18 cellular contexts compared by ENCODE assay signal in the genomic region with DNA sequence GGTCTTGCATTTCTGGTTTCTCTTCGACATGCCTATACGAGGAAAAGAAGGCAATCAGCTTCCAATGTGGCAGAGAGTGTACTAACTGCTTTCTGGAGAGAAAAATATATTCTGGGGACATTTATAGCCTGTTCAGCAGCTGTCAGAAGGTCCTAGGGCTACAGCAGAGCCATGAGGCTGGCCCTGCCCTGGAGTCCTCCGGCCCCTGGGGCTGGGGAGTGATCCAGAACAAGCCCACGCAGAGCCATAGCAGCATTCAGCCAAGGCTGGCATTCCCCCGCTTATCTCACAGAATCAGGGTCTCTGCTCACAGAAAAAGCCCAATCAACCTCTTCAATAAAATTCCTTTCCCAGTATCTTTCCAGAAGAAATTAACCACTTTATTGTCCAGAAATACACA. TPM values are rescaled to one million over a fixed set of nuclear protein-coding genes. Genes with fewer than 3 reads are reported as not detected.
A peak's percentile ranks its signal among the peaks of the same experiment; 100 is the strongest.
DNase-seq lines count a peak whose midpoint lies in the region; ATAC-seq and TF ChIP-seq lines count a peak whose summit lies in the region.
"Had no signal": no experiment of that assay in that cellular context is flagged by ENCODE, and none has a peak within 500 bp of the region (broad histone marks: within the 10 kb centered on the region; RNA-seq: fewer than 3 reads in every experiment).

No MANE protein-coding gene starts in this region.

- WGBS in mammary epithelial cell (ENCODE audit: low coverage, missing lambda C conversion rate) = 58% methylated on average over 5 of the region's 5 CpGs

- ATAC-seq in foreskin keratinocyte = peak; percentile 62
- ATAC-seq in HG02973 (IDR thresholded peaks at IDR 0.05; ENCODE audit: unreplicated experiment) = no peak

- no peaks in the 10 kb centered on the region for H3K36me3 ChIP-seq in mammary epithelial cell (ENCODE audit: insufficient read depth, low read length)
- no peaks in the 10 kb centered on the region for H3K36me3 ChIP-seq in breast epithelium
- H3K36me3 ChIP-seq in tibial artery = no peaks in the 10 kb centered on the region
- no peaks in the 10 kb centered on the region for H3K36me3 ChIP-seq in WERI-Rb-1

- H3K9ac ChIP-seq in mammary epithelial cell (ENCODE audit: insufficient read depth, low read length) = no peak overlapping the region
- H3K9ac ChIP-seq: GM23248 had no signal

- no peaks in the 10 kb centered on the region for H3K79me2 ChIP-seq in mammary epithelial cell (ENCODE audit: insufficient read depth, low read length)

- H3K9me3 ChIP-seq in mammary epithelial cell (replicated peaks; ENCODE audit: insufficient read depth, low read length) = no peaks in the 10 kb centered on the region
- no peaks in the 10 kb centered on the region for H3K9me3 ChIP-seq in breast epithelium
- no peaks in the 10 kb centered on the region for H3K9me3 ChIP-seq in tibial artery
- H3K9me3 ChIP-seq in WERI-Rb-1 (ENCODE audit: severe bottlenecking) = no peaks in the 10 kb centered on the region

- dilution Hi-C loops in mammary epithelial cell (cut with HindIII; ENCODE audit: low sequenced_read_pairs) = no loop called here

- in situ Hi-C loops in mammary epithelial cell (cut with MboI; ENCODE audit: low sequenced_read_pairs in 2 of 2) = no loop called here

- DNase-seq in mammary epithelial cell (no peak), breast epithelium (ENCODE audit: low spot score in 2 of 2) (no peak), foreskin keratinocyte (no peak), myocyte (ENCODE audit: low read depth) (peak; percentile 16), tibial artery (no peak), 8988T (no peak), WERI-Rb-1 (no peak)
- DNase-seq: C1 segment of cervical spinal cord; Calu3; CD4-positive, alpha-beta memory T cell; COR-L47; DMS53; DMS79 treated with DMSO at 0.1 percent for 48 hours; GF-D8; GM23248; H7; HCEC 1CT had no signal

- H3K4me2 ChIP-seq in mammary epithelial cell (ENCODE audit: insufficient read depth, low read depth, low read length) = no peak overlapping the region

- no peaks in the 10 kb centered on the region for H4K20me1 ChIP-seq in mammary epithelial cell (ENCODE audit: insufficient read depth, low read length)

- no peak overlapping the region for H3K27ac ChIP-seq in mammary epithelial cell (ENCODE audit: insufficient read depth, low read depth, low read length)
- no peak overlapping the region for H3K27ac ChIP-seq in breast epithelium
- no peak overlapping the region for H3K27ac ChIP-seq in foreskin keratinocyte
- H3K27ac ChIP-seq in tibial artery = peak overlapping the region; percentile 46 to 63
- H3K27ac ChIP-seq in WERI-Rb-1 = no peak overlapping the region
- H3K27ac ChIP-seq: GM23248 had no signal

- TF ChIP-seq POLR2A in breast epithelium (IDR thresholded peaks at IDR 0.05) = no peak

- BruUV-seq in mammary epithelial cell (replicated peaks; lab: Mats Ljungman, UMichigan) = no TSS peak

- TF ChIP-seq CTCF in mammary epithelial cell (conservative IDR thresholded peaks at IDR 0.05 in 1 of 2, IDR thresholded peaks at IDR 0.05 in 1 of 2; ENCODE audit: extremely low read depth in 1 of 2, insufficient read depth in 1 of 2, low read depth in 1 of 2, low read length in 2 of 2) = no peak
- no peak for TF ChIP-seq CTCF in breast epithelium (IDR thresholded peaks at IDR 0.05)
- TF ChIP-seq CTCF in foreskin keratinocyte (conservative IDR thresholded peaks at IDR 0.05) = no peak
- no peak for TF ChIP-seq CTCF in tibial artery (IDR thresholded peaks at IDR 0.05)
- TF ChIP-seq CTCF in WERI-Rb-1 (IDR thresholded peaks at IDR 0.05; ENCODE audit: low read depth, low read length) = no peak

- CTCF ChIA-PET in mammary epithelial cell (lab: Charles Lee; ENCODE audit: low non-redundant PET) = interaction anchor here (0.6 kb wide), 1 partner anchor 646 kb away, joined by 3 read pairs; no protein-coding TSS in a partner anchor

- H2AFZ ChIP-seq in mammary epithelial cell (ENCODE audit: low read depth, low read length) = peak overlapping the region; percentile 48
- H2AFZ ChIP-seq: GM23248 had no signal

- H3K4me3 ChIP-seq in mammary epithelial cell (replicated peaks in 1 of 3; ENCODE audit: insufficient read depth in 1 of 3, low read depth in 2 of 3, low read length in 3 of 3) (no peak overlapping the region), breast epithelium (no peak overlapping the region), tibial artery (no peak overlapping the region), WERI-Rb-1 (ENCODE audit: low read depth, low read length) (no peak overlapping the region)
- H3K4me3 ChIP-seq: GM23248 had no signal

- no peaks in the 10 kb centered on the region for H3K27me3 ChIP-seq in mammary epithelial cell (ENCODE audit: insufficient read depth, low read length)
- H3K27me3 ChIP-seq in breast epithelium = no peaks in the 10 kb centered on the region
- no peaks in the 10 kb centered on the region for H3K27me3 ChIP-seq in foreskin keratinocyte
- no peaks in the 10 kb centered on the region for H3K27me3 ChIP-seq in tibial artery
- H3K27me3 ChIP-seq in WERI-Rb-1 (ENCODE audit: insufficient read depth, low read depth, severe bottlenecking) = no peaks in the 10 kb centered on the region

- H3K4me1 ChIP-seq in mammary epithelial cell (ENCODE audit: insufficient read depth, low read length) = peaks cover 5% of the 10 kb centered on the region
- H3K4me1 ChIP-seq in breast epithelium = no peaks in the 10 kb centered on the region
- peaks cover 20% of the 10 kb centered on the region for H3K4me1 ChIP-seq in foreskin keratinocyte
- H3K4me1 ChIP-seq in tibial artery = peaks cover 0 to 33% (median 13%) of the 10 kb centered on the region in 4 donors

- intact Hi-C loops in mammary epithelial cell (cut with micrococcal nuclease) (no loop called here), breast epithelium (cut with DNase I; ENCODE audit: low total_unique reads) (no loop called here), tibial artery (cut with DNase I; ENCODE audit: low total_unique reads) (no loop called here)

RNA-seq across cellular contexts. Expression of gene FZD1, which starts 48.9 kb away (rescaled TPM):
- total RNA-seq in mammary epithelial cell = 10 to 100 TPM in 1 of 2 donors, 1 to 10 TPM in 1; 3.0 to 17.7 TPM
- 3.0 TPM for polyA plus RNA-seq in mammary epithelial cell
- polyA minus RNA-seq in mammary epithelial cell = 1.7 TPM
- total RNA-seq in breast epithelium = 10 to 100 TPM; 11.0 to 36.1 (median 20.0) TPM
- 3.7 and 4.1 TPM in 2 replicates for total RNA-seq in foreskin keratinocyte
- polyA plus RNA-seq in foreskin keratinocyte = 1.5 and 1.8 TPM in 2 replicates
- total RNA-seq in myocyte = 13.3 and 14.2 TPM in 2 replicates
- polyA plus RNA-seq in myocyte (2012) = 8.5 TPM
- polyA plus RNA-seq: CD4-positive, alpha-beta memory T cell had no signal

Comparison
In these comparisons a context has a peak if more than half of its experiments do, and no peak if none do; other contexts are left out.
1. H3K27ac ChIP-seq: peak in tibial artery (2 of 2); none in mammary epithelial cell (single experiment), breast epithelium (0 of 2), foreskin keratinocyte (single experiment) and WERI-Rb-1 (single experiment).